ENCODE assay signal across 9 cellular contexts in genomic region chr17:8922451-8922850, GRCh38. TPM values are rescaled to one million over a fixed set of nuclear protein-coding genes. Genes with fewer than 3 reads are reported as not detected.
DNase-seq lines count a peak whose midpoint lies in the region; ATAC-seq and TF ChIP-seq lines count a peak whose summit lies in the region.
"Had no signal": no experiment of that assay in that cellular context is flagged by ENCODE, and none has a peak within 500 bp of the region (broad histone marks: within the 10 kb centered on the region; RNA-seq: fewer than 3 reads in every experiment).

No MANE protein-coding gene starts in this region.

- DNase-seq in HL-60 (ENCODE audit: low read depth in 1 of 2, low spot score in 1 of 2) (peak; percentile 64 to 89), T-helper 17 cell (no peak), glomerular visceral epithelial cell (ENCODE audit: extremely low spot score) (peak; percentile 19), transverse colon (no peak)
- DNase-seq in stimulated activated naive CD8-positive, alpha-beta T cell treated with anti-CD3 and anti-CD28 coated beads, Interleukin-15, Interleukin-2, amounts not matched to agents 100 U/mL and 50 U/mL, for 24 hours = no peak
- DNase-seq in stimulated activated CD4-positive, alpha-beta T cell treated with anti-CD3 and anti-CD28 coated beads, Interleukin-15, amount 100 ng/mL, for 24 hours = no peak
- DNase-seq: activated effector memory CD4-positive, alpha-beta T cell treated with anti-CD3 and anti-CD28 coated beads, Interleukin-2, amount 50 U/mL, for 16 hours had no signal

- H3K27me3 ChIP-seq in HL-60 (ENCODE audit: insufficient read depth, poor library complexity, severe bottlenecking) (no peaks in the 10 kb centered on the region), transverse colon (no peaks in the 10 kb centered on the region)

- H3K27me3 Mint-ChIP-seq in T-helper 17 cell = no peaks in the 10 kb centered on the region

- TF ChIP-seq CTCF in HL-60 (IDR thresholded peaks at IDR 0.05; ENCODE audit: insufficient read depth, low read length) (no peak), transverse colon (IDR thresholded peaks at IDR 0.05) (no peak)

- peaks cover 4% of the 10 kb centered on the region for H3K36me3 Mint-ChIP-seq in T-helper 17 cell (ENCODE audit: low read depth)

- H3K4me3 ChIP-seq in HL-60 (replicated peaks; ENCODE audit: insufficient read depth, low read length) = no peak overlapping the region
- no peak overlapping the region for H3K4me3 ChIP-seq in transverse colon

- ATAC-seq in T-helper 17 cell (peak; percentile 28), HG02870 (IDR thresholded peaks at IDR 0.05; ENCODE audit: unreplicated experiment) (no peak)
- ATAC-seq in stimulated activated naive CD8-positive, alpha-beta T cell treated with anti-CD3 and anti-CD28 coated beads, Interleukin-15, Interleukin-2, amounts not matched to agents 100 U/mL and 50 U/mL, for 24 hours = peak; percentile 57

- H3K9me3 ChIP-seq in T-helper 17 cell (ENCODE audit: control insufficient read depth, low read length, poor library complexity, severe bottlenecking) = peaks cover 2% of the 10 kb centered on the region
- H3K9me3 ChIP-seq in transverse colon = peaks cover 2 to 8% of the 10 kb centered on the region in 2 donors

- peak overlapping the region; percentile 72 for H3K27ac ChIP-seq in HL-60 (replicated peaks)
- peak overlapping the region in 2 of 4 donors; percentile 57 to 58 for H3K27ac ChIP-seq in transverse colon

- in situ Hi-C loops in transverse colon (cut with MboI; ENCODE audit: low pct_ligation_motif_present in 1 of 4, low pct_unique_long_range_greater_than_20kb in 1 of 4, low sequenced_read_pairs in 3 of 4) = no loop called here

- WGBS in transverse colon (ENCODE audit: low coverage in 1 of 2), 2 donors = 71 to 80% methylated on average over 1 to 6 of the region's 6 CpGs

- H3K4me1 Mint-ChIP-seq in T-helper 17 cell = peaks cover 4% of the 10 kb centered on the region

- H3K27ac Mint-ChIP-seq in T-helper 17 cell = peak overlapping the region; percentile 55
- H3K27ac Mint-ChIP-seq: nephron had no signal

- no peak overlapping the region for H3K4me3 Mint-ChIP-seq in T-helper 17 cell
- H3K4me3 Mint-ChIP-seq: nephron had no signal

- H3K4me1 ChIP-seq in transverse colon = no peaks in the 10 kb centered on the region

- TF ChIP-seq POLR2A in transverse colon (IDR thresholded peaks at IDR 0.05) = no peak

- intact Hi-C loops in transverse colon (cut with DNase I; ENCODE audit: low total_unique reads) = no loop called here

- H3K36me3 ChIP-seq in transverse colon = no peaks in the 10 kb centered on the region

- no peak for TF ChIP-seq EP300 in transverse colon (IDR thresholded peaks at IDR 0.05; ENCODE audit: low read depth)

RNA-seq across cellular contexts. Expression of gene PIK3R5, which starts 43.1 kb away (rescaled TPM):
- total RNA-seq in T-helper 17 cell = 100 to 1,000 TPM; 164 to 177 TPM
- total RNA-seq in transverse colon = 10 to 100 TPM in 2 of 4 donors, 1 to 10 TPM in 1, under 1 TPM in 1; 0.40 to 16.1 (median 10.4) TPM

RNA-seq across cellular contexts. Expression of gene PIK3R6, which starts 55.0 kb away (rescaled TPM):
- total RNA-seq in T-helper 17 cell = under 1 TPM; 0.67 to 0.83 TPM
- total RNA-seq in transverse colon = 1 to 10 TPM in 1 of 4 donors, under 1 TPM in 1, not detected in 2; 0.55 to 1.4 TPM

Comparison
In these comparisons a context has a peak if more than half of its experiments do, and no peak if none do; other contexts are left out.
1. DNase-seq: peak in HL-60 (2 of 2) and glomerular visceral epithelial cell (single experiment); none in T-helper 17 cell (0 of 3), stimulated activated naive CD8-positive, alpha-beta T cell treated with anti-CD3 and anti-CD28 coated beads, Interleukin-15, Interleukin-2, amounts not matched to agents 100 U/mL and 50 U/mL, for 24 hours (single experiment), stimulated activated CD4-positive, alpha-beta T cell treated with anti-CD3 and anti-CD28 coated beads, Interleukin-15, amount 100 ng/mL, for 24 hours (single experiment) and transverse colon (single experiment).
2. RNA of gene PIK3R5, which starts 43.1 kb away (total RNA-seq): 164 to 177 TPM in T-helper 17 cell; 0.40 to 16.1 TPM in transverse colon; every median in the first group is over 4 times any median in the second.